Comparison of ENCODE assay signal across 2 cellular contexts in genomic region chr6:80535914-80536565, GRCh38.
A peak's percentile ranks its signal among the peaks of the same experiment; 100 is the strongest.
TF ChIP-seq lines count a peak whose summit lies in the region.

No MANE protein-coding gene starts in this region.

TF ChIP-seq in IMR-90, 13 proteins besides CTCF, POLR2A, EP300 and RAD21:
- TF ChIP-seq CHD1 (IDR thresholded peaks at IDR 0.05; ENCODE audit: low read depth, low read length) (no peak), MXI1 (IDR thresholded peaks at IDR 0.05; ENCODE audit: borderline replicate concordance, low read depth, low read length) (no peak), MAZ (IDR thresholded peaks at IDR 0.05; ENCODE audit: borderline replicate concordance, low read depth, low read length) (no peak), SMC3 (IDR thresholded peaks at IDR 0.05; ENCODE audit: low read depth, low read length) (no peak), RCOR1 (IDR thresholded peaks at IDR 0.05; ENCODE audit: insufficient replicate concordance, low read length) (no peak), MAFK (IDR thresholded peaks at IDR 0.05; ENCODE audit: low read depth, low read length) (no peak), USF2 (IDR thresholded peaks at IDR 0.05; ENCODE audit: low read depth, low read length) (no peak), BHLHE40 (IDR thresholded peaks at IDR 0.05; ENCODE audit: low read depth, low read length) (no peak), CEBPB (IDR thresholded peaks at IDR 0.05; ENCODE audit: low read depth, low read length) (no peak), ELK1 (IDR thresholded peaks at IDR 0.05; ENCODE audit: borderline replicate concordance, low read depth, low read length) (no peak), RFX5 (IDR thresholded peaks at IDR 0.05; ENCODE audit: low read depth, low read length) (no peak), FOS (IDR thresholded peaks at IDR 0.05; ENCODE audit: low read depth, low read length) (no peak), NFE2L2 (IDR thresholded peaks at IDR 0.05; ENCODE audit: low read depth, low read length) (no peak)

TF ChIP-seq in GM12878, 131 proteins besides CTCF, POLR2A, EP300 and RAD21:
- TF ChIP-seq HSF1 (IDR thresholded peaks at IDR 0.05; ENCODE audit: low read depth, low read length) = no peak
- peak; percentile 20; the same call in 1 of the 2 replicates for TF ChIP-seq CBX5 (IDR thresholded peaks at IDR 0.05; ENCODE audit: low read depth)
